Comparison of ENCODE assay signal across 1 cellular context in the genomic region with DNA sequence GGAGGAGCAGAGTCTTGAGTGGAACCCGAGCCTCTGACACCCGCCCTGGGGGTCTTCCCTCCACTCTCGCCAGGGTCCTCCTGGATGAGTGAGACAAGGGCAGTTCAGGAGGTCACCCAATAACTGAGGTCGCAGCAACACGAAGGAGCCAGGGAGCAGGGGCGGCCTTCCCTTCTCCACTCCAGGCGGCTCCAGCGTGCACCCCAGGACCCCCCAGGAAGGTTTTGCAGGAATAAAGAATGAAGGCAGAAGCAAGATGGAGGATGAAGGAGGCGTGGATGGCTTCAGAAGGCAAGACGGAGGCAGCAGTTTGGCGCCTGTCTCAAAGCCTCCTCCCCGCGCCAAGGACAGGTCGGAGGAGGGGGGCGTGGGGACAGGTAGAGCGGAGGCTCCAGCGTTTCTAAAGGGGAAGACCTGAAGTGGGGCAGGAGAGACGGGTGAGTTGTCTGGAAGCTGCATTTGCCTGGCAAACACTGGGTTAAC.
TF ChIP-seq lines count a peak whose summit lies in the region.

No MANE protein-coding gene starts in this region.

TF ChIP-seq in GM23338, 12 proteins besides CTCF, POLR2A, EP300 and RAD21 (continued from another document):
- TF ChIP-seq, protein P1, sequence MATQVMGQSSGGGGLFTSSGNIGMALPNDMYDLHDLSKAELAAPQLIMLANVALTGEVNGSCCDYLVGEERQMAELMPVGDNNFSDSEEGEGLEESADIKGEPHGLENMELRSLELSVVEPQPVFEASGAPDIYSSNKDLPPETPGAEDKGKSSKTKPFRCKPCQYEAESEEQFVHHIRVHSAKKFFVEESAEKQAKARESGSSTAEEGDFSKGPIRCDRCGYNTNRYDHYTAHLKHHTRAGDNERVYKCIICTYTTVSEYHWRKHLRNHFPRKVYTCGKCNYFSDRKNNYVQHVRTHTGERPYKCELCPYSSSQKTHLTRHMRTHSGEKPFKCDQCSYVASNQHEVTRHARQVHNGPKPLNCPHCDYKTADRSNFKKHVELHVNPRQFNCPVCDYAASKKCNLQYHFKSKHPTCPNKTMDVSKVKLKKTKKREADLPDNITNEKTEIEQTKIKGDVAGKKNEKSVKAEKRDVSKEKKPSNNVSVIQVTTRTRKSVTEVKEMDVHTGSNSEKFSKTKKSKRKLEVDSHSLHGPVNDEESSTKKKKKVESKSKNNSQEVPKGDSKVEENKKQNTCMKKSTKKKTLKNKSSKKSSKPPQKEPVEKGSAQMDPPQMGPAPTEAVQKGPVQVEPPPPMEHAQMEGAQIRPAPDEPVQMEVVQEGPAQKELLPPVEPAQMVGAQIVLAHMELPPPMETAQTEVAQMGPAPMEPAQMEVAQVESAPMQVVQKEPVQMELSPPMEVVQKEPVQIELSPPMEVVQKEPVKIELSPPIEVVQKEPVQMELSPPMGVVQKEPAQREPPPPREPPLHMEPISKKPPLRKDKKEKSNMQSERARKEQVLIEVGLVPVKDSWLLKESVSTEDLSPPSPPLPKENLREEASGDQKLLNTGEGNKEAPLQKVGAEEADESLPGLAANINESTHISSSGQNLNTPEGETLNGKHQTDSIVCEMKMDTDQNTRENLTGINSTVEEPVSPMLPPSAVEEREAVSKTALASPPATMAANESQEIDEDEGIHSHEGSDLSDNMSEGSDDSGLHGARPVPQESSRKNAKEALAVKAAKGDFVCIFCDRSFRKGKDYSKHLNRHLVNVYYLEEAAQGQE (IDR thresholded peaks at IDR 0.05; ENCODE audit: unreplicated experiment) = no peak
- no peak for TF ChIP-seq EZH2 (IDR thresholded peaks at IDR 0.05; ENCODE audit: low read depth, unreplicated experiment)
- no peak for TF ChIP-seq NANOG (IDR thresholded peaks at IDR 0.05; ENCODE audit: borderline replicate concordance)
- TF ChIP-seq STAT1 (IDR thresholded peaks at IDR 0.05; ENCODE audit: unreplicated experiment) = no peak
- TF ChIP-seq, protein P2, sequence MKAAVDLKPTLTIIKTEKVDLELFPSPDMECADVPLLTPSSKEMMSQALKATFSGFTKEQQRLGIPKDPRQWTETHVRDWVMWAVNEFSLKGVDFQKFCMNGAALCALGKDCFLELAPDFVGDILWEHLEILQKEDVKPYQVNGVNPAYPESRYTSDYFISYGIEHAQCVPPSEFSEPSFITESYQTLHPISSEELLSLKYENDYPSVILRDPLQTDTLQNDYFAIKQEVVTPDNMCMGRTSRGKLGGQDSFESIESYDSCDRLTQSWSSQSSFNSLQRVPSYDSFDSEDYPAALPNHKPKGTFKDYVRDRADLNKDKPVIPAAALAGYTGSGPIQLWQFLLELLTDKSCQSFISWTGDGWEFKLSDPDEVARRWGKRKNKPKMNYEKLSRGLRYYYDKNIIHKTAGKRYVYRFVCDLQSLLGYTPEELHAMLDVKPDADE (IDR thresholded peaks at IDR 0.05) = no peak
- TF ChIP-seq ZNF114 (CRISPR knock-in tag; IDR thresholded peaks at IDR 0.05) = no peak
